Comparison of ENCODE assay signal across 9 cellular contexts in genomic region chr17:7579839-7580630, GRCh38. TPM values are rescaled to one million over a fixed set of nuclear protein-coding genes. Genes with fewer than 3 reads are reported as not detected.
DNase-seq lines count a peak whose midpoint lies in the region; ATAC-seq and TF ChIP-seq lines count a peak whose summit lies in the region.
"Had no signal": no experiment of that assay in that cellular context is flagged by ENCODE, and none has a peak within 500 bp of the region (broad histone marks: within the 10 kb centered on the region; RNA-seq: fewer than 3 reads in every experiment).

No MANE protein-coding gene starts in this region.

- H3K27ac Mint-ChIP-seq in T-helper 2 cell treated with Interferon-gamma antibody and Interleukin-4, amounts not matched to agents 5 μg/mL and 100 μg/mL, for 36 hours: peak overlapping the region; percentile 84

- peaks cover 66% of the 10 kb centered on the region for H3K4me1 Mint-ChIP-seq in T-helper 2 cell treated with Interferon-gamma antibody and Interleukin-4, amounts not matched to agents 5 μg/mL and 100 μg/mL, for 36 hours (ENCODE audit: low read depth)

- ATAC-seq in stimulated activated naive CD8-positive, alpha-beta T cell treated with anti-CD3 and anti-CD28 coated beads, Interleukin-15, Interleukin-2, amounts not matched to agents 100 U/mL and 50 U/mL, for 24 hours: no peak
- no peak for ATAC-seq in HG03025 (IDR thresholded peaks at IDR 0.05; ENCODE audit: low FRiP score, unreplicated experiment)

- in situ Hi-C loops in ACHN (cut with HindIII; ENCODE audit: low pct_ligation_motif_present, low pct_unique_long_range_greater_than_20kb, low sequenced_read_pairs): no loop called here

- peaks cover 72% of the 10 kb centered on the region for H3K36me3 Mint-ChIP-seq in T-helper 2 cell treated with Interferon-gamma antibody and Interleukin-4, amounts not matched to agents 5 μg/mL and 100 μg/mL, for 36 hours (ENCODE audit: low read depth)

- no peak for TF ChIP-seq CTCF in fibroblast of villous mesenchyme (IDR thresholded peaks at IDR 0.05; ENCODE audit: insufficient read depth, low read depth, low read length)

- no peaks in the 10 kb centered on the region for H3K27me3 Mint-ChIP-seq in T-helper 2 cell treated with Interferon-gamma antibody and Interleukin-4, amounts not matched to agents 5 μg/mL and 100 μg/mL, for 36 hours (ENCODE audit: low read depth)

- peak overlapping the region; percentile 65 for H3K4me3 Mint-ChIP-seq in T-helper 2 cell treated with Interferon-gamma antibody and Interleukin-4, amounts not matched to agents 5 μg/mL and 100 μg/mL, for 36 hours

- peak in 2 of 3 experiments; percentile 11 to 26 for DNase-seq in NCI-H1417 (lab: John Stamatoyannopoulos, UW)
- no peak for DNase-seq in NCI-H1417 treated with DMSO at 0.1 percent for 48 hours (lab: John Stamatoyannopoulos, UW)
- peak; percentile 35 for DNase-seq in T-helper 2 cell treated with Interferon-gamma antibody and Interleukin-4, amounts not matched to agents 5 μg/mL and 100 μg/mL, for 36 hours (ENCODE audit: low spot score)
- no peak for DNase-seq in fibroblast of villous mesenchyme (ENCODE audit: low read depth)
- peak; percentile 52 for DNase-seq in stimulated activated naive CD8-positive, alpha-beta T cell treated with anti-CD3 and anti-CD28 coated beads, Interleukin-15, Interleukin-2, amounts not matched to agents 100 U/mL and 50 U/mL, for 24 hours
- no peak for DNase-seq in DMS114 treated with DMSO at 0.1 percent for 48 hours (lab: John Stamatoyannopoulos, UW; ENCODE audit: unreplicated experiment)
- no peak for DNase-seq in ACHN

- no peaks in the 10 kb centered on the region for H3K9me3 Mint-ChIP-seq in T-helper 2 cell treated with Interferon-gamma antibody and Interleukin-4, amounts not matched to agents 5 μg/mL and 100 μg/mL, for 36 hours

- peak overlapping the region; percentile 15 for H3K4me3 ChIP-seq in fibroblast of villous mesenchyme (ENCODE audit: low read depth, low read length)

RNA-seq across cellular contexts. Expression of gene CD68, which starts 0.6 kb away (rescaled TPM):
- total RNA-seq in fibroblast of villous mesenchyme: 9.1 and 9.7 TPM in 2 replicates

RNA-seq across cellular contexts. Expression of gene MPDU1, which starts 3.6 kb away (rescaled TPM):
- total RNA-seq in fibroblast of villous mesenchyme: 70.5 and 101 TPM in 2 replicates

RNA-seq across cellular contexts. Expression of gene SOX15, which starts 9.9 kb away (rescaled TPM):
- total RNA-seq in fibroblast of villous mesenchyme: under 0.01 and 0.64 TPM in 2 replicates
- total RNA-seq: SK-MEL-5 had no signal

RNA-seq across cellular contexts. Expression of gene SENP3, which starts 18.3 kb away (rescaled TPM):
- 69.9 and 75.1 TPM in 2 replicates for total RNA-seq in fibroblast of villous mesenchyme

RNA-seq across cellular contexts. Expression of gene TNFSF13, which starts 21.5 kb away (rescaled TPM):
- total RNA-seq in fibroblast of villous mesenchyme: 0.43 and 0.64 TPM in 2 replicates

Comparison
In these comparisons a context has a peak if more than half of its experiments do, and no peak if none do; other contexts are left out.
1. DNase-seq: peak in NCI-H1417 (2 of 3), T-helper 2 cell treated with Interferon-gamma antibody and Interleukin-4, amounts not matched to agents 5 μg/mL and 100 μg/mL, for 36 hours (single experiment) and stimulated activated naive CD8-positive, alpha-beta T cell treated with anti-CD3 and anti-CD28 coated beads, Interleukin-15, Interleukin-2, amounts not matched to agents 100 U/mL and 50 U/mL, for 24 hours (single experiment); none in NCI-H1417 treated with DMSO at 0.1 percent for 48 hours (single experiment), fibroblast of villous mesenchyme (single experiment), DMS114 treated with DMSO at 0.1 percent for 48 hours (single experiment) and ACHN (single experiment).